In genomic region chr1:67472056-67472455, GRCh38 we compare ENCODE assay signal across 26 cellular contexts.
"Had no signal": no experiment of that assay in that cellular context is flagged by ENCODE, and none has a peak within 500 bp of the region (broad histone marks: within the 10 kb centered on the region; RNA-seq: fewer than 3 reads in every experiment).

No MANE protein-coding gene starts in this region.

- DNase-seq: hippocampal formation; kidney glomerular epithelial cell; left cardiac atrium; mesendoderm; naive B cell; natural killer cell; nephron progenitor cell; occipital lobe; right lobe of liver; stimulated activated CD4-positive, alpha-beta T cell treated with anti-CD3 and anti-CD28 coated beads, Interleukin-1b, Interleukin-23, amount 100 ng/mL, for 48 hours; stimulated activated CD4-positive, alpha-beta T cell treated with anti-CD3 and anti-CD28 coated beads, Interleukin-2, amount 100 ng/mL, for 48 hours; stimulated activated CD4-positive, alpha-beta T cell treated with anti-CD3 and anti-CD28 coated beads, Interleukin-4, amount 100 ng/mL, for 4 hours; stimulated activated CD8-positive, alpha-beta memory T cell treated with anti-CD3 and anti-CD28 coated beads, Interleukin-4, amount 100 ng/mL, for 48 hours; stimulated activated naive CD4-positive, alpha-beta T cell treated with Interleukin-2 at 50 U/mL for 16 hours; stimulated activated naive CD8-positive, alpha-beta T cell treated with anti-CD3 and anti-CD28 coated beads, Interleukin-15, amount 100 ng/mL, for 72 hours; substantia nigra; trophoblast cell; uterus had no signal

- H3K36me3 ChIP-seq: neural progenitor cell, neutrophil, right atrium auricular region, right lobe of liver, uterus had no signal

- H3K27ac ChIP-seq: neural progenitor cell, neutrophil, parathyroid adenoma, right atrium auricular region, right lobe of liver, uterus had no signal

- H3K4me3 ChIP-seq: lung, neural progenitor cell, right atrium auricular region, right lobe of liver, smooth muscle cell, uterus had no signal

- H3K27me3 ChIP-seq: neural progenitor cell, neutrophil, right atrium auricular region, right lobe of liver, uterus had no signal

- ATAC-seq: left cardiac atrium; left lobe of liver; natural killer cell; right lobe of liver; stimulated activated memory B cell treated with anti-CD40 and anti-IgM and Interleukin-4, amounts not matched to agents 10 μg/mL and 1 μg/mL and 100 μg/mL, for 72 hours; stimulated activated naive CD8-positive, alpha-beta T cell treated with anti-CD3 and anti-CD28 coated beads, Interleukin-15, amount 100 ng/mL, for 72 hours had no signal

- H3K4me1 ChIP-seq: neural progenitor cell, parathyroid adenoma, right atrium auricular region, right lobe of liver, uterus had no signal

- H3K9me3 ChIP-seq: neutrophil, right atrium auricular region, right lobe of liver, uterus had no signal
